9 cellular contexts compared by ENCODE assay signal in the genomic region with DNA sequence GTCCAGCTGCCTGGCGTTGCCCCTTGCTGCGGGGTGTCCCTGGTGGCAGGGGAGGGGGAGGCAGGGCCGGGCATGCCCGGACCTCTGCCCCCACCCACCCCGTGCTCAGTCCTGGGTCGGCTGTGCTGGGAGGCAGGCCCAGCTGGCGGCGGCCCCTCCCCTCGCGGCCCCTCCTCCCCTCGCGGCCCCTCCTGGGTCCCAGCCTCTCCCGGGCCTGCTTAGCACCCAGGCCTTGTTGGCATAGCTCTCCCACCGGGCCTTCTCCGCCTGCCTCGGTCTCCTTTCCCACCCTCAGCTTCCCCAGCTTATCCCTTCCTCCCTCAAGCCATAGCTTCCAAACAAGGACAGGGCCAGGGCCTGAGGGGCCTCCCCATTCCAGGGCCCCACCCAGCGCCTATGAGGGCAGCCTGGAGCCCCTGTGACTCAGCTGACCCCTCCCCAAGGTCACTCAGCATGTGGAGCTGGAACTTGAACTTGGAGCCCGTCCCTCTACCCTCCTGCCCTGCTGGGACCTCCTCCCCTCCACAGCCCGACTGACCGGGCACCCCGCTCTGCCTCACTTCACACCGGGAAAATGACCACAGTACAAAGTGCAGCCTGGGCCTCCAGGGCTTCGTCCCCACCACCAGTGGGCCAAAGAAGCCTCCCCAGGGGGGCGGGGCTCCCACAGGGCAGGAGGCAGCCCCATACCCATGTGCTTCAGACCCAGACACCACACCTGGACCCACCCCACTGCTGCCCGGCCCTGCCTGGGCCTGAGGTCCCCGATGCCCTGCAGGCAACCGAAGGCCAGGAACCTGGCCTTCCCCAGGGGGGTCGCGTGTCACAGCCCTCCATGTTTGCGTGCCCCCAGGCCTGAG. TPM values are rescaled to one million over a fixed set of nuclear protein-coding genes. Genes with fewer than 3 reads are reported as not detected.
DNase-seq lines count a peak whose midpoint lies in the region; ATAC-seq and TF ChIP-seq lines count a peak whose summit lies in the region.
"Had no signal": no experiment of that assay in that cellular context is flagged by ENCODE, and none has a peak within 500 bp of the region (broad histone marks: within the 10 kb centered on the region; RNA-seq: fewer than 3 reads in every experiment).

No MANE protein-coding gene starts in this region.

- DNase-seq in activated CD4-positive, alpha-beta T cell treated with anti-CD3 and anti-CD28 coated beads, Interleukin-2, amount 10 ng/mL, durations not matched to agents 24 days and 14 days: no peak
- DNase-seq in activated CD4-positive, alpha-beta T cell treated with anti-CD3 and anti-CD28 coated beads, Interleukin-2, amount 10 ng/mL, durations not matched to agents 7 days and 5 days: no peak
- peak; percentile 66 for DNase-seq in lung (ENCODE audit: low spot score)
- DNase-seq in uterus: no peak
- DNase-seq in NOMO-1 (lab: John Stamatoyannopoulos, UW; ENCODE audit: unreplicated experiment in 2 of 2): no peak
- DNase-seq: activated T-cell treated with anti-CD3 and anti-CD28 coated beads, Interleukin-2, amount 50 U/mL, for 1 hour had no signal

- TF ChIP-seq CTCF in lung (IDR thresholded peaks at IDR 0.05; ENCODE audit: control extremely low read depth, extremely low read depth) (no peak), uterus (IDR thresholded peaks at IDR 0.05) (no peak)

- H3K4me1 ChIP-seq in duodenal mucosa (ENCODE audit: control insufficient read depth in 1 of 2, insufficient read depth in 2 of 2, low read length in 2 of 2): peaks cover 54 to 64% of the 10 kb centered on the region in 2 donors
- peaks cover 0 to 24% of the 10 kb centered on the region in 2 donors for H3K4me1 ChIP-seq in lung (ENCODE audit: control insufficient read depth in 2 of 2, insufficient read depth in 2 of 2, low read length in 2 of 2)
- peaks cover 0 to 4% of the 10 kb centered on the region in 2 donors for H3K4me1 ChIP-seq in uterus

- no peak for TF ChIP-seq POLR2A in uterus (IDR thresholded peaks at IDR 0.05)

- no peak overlapping the region for H3K4me3 Mint-ChIP-seq in activated CD4-positive, alpha-beta T cell treated with anti-CD3 and anti-CD28 coated beads, Interleukin-2, amount 10 ng/mL, durations not matched to agents 24 days and 14 days
- no peak overlapping the region for H3K4me3 Mint-ChIP-seq in activated CD4-positive, alpha-beta T cell treated with anti-CD3 and anti-CD28 coated beads, Interleukin-2, amount 10 ng/mL, durations not matched to agents 7 days and 5 days

- no peaks in the 10 kb centered on the region for H3K36me3 Mint-ChIP-seq in activated CD4-positive, alpha-beta T cell treated with anti-CD3 and anti-CD28 coated beads, Interleukin-2, amount 10 ng/mL, durations not matched to agents 24 days and 14 days (ENCODE audit: low read depth)
- peaks cover 1% of the 10 kb centered on the region for H3K36me3 Mint-ChIP-seq in activated CD4-positive, alpha-beta T cell treated with anti-CD3 and anti-CD28 coated beads, Interleukin-2, amount 10 ng/mL, durations not matched to agents 7 days and 5 days (ENCODE audit: low read depth)

- H3K9me3 Mint-ChIP-seq in activated CD4-positive, alpha-beta T cell treated with anti-CD3 and anti-CD28 coated beads, Interleukin-2, amount 10 ng/mL, durations not matched to agents 24 days and 14 days: no peaks in the 10 kb centered on the region
- no peaks in the 10 kb centered on the region for H3K9me3 Mint-ChIP-seq in activated CD4-positive, alpha-beta T cell treated with anti-CD3 and anti-CD28 coated beads, Interleukin-2, amount 10 ng/mL, durations not matched to agents 7 days and 5 days

- H3K27ac ChIP-seq in duodenal mucosa (ENCODE audit: low read depth, low read length) (peak overlapping the region; percentile 80), lung (ENCODE audit: low read depth in 1 of 2, low read length in 1 of 2) (peak overlapping the region in 1 of 2 donors; percentile 80), uterus (peak overlapping the region; percentile 73 to 78)

- H3K9me3 ChIP-seq in duodenal mucosa (ENCODE audit: control insufficient read depth in 1 of 2, low read length in 2 of 2) (no peaks in the 10 kb centered on the region), lung (ENCODE audit: control insufficient read depth in 2 of 2, insufficient read depth in 1 of 2, low read length in 1 of 2) (no peaks in the 10 kb centered on the region), uterus (no peaks in the 10 kb centered on the region)

- peak overlapping the region; percentile 74 to 94 for H3K9ac ChIP-seq in duodenal mucosa (ENCODE audit: low read depth in 1 of 2, low read length in 2 of 2)

- peak overlapping the region; percentile 20 for H3K27ac Mint-ChIP-seq in activated CD4-positive, alpha-beta T cell treated with anti-CD3 and anti-CD28 coated beads, Interleukin-2, amount 10 ng/mL, durations not matched to agents 24 days and 14 days
- no peak overlapping the region for H3K27ac Mint-ChIP-seq in activated CD4-positive, alpha-beta T cell treated with anti-CD3 and anti-CD28 coated beads, Interleukin-2, amount 10 ng/mL, durations not matched to agents 7 days and 5 days

- CTCF ChIA-PET in activated CD4-positive, alpha-beta T cell treated with anti-CD3 and anti-CD28 coated beads, Interleukin-2, amount 10 ng/mL, durations not matched to agents 7 days and 5 days (lab: Charles Lee): interaction anchor here (1.0 to 1.8 kb wide), 3 partner anchors 12 to 56 kb away, joined by 3 to 9 read pairs (median 3); partner anchors contain the start of genes DEAF1 and TMEM80

- H3K36me3 ChIP-seq in duodenal mucosa (ENCODE audit: control insufficient read depth in 1 of 2, insufficient read depth in 2 of 2, low read length in 2 of 2) (peaks cover 0 to 16% of the 10 kb centered on the region in 2 donors), lung (ENCODE audit: control insufficient read depth in 2 of 2, insufficient read depth in 2 of 2, low read length in 2 of 2) (peaks cover 0 to 5% of the 10 kb centered on the region in 2 donors), uterus (no peaks in the 10 kb centered on the region)

- WGBS in lung, 2 donors: 38 to 55% methylated on average over 27 to 30 of the region's 30 CpGs

- peak overlapping the region; percentile 78 to 85 for H3K4me3 ChIP-seq in duodenal mucosa (ENCODE audit: low read depth in 1 of 2, low read length in 2 of 2)
- H3K4me3 ChIP-seq in lung: peak overlapping the region; percentile 54
- H3K4me3 ChIP-seq in uterus: peak overlapping the region; percentile 29 to 54

- H3K27me3 Mint-ChIP-seq in activated CD4-positive, alpha-beta T cell treated with anti-CD3 and anti-CD28 coated beads, Interleukin-2, amount 10 ng/mL, durations not matched to agents 24 days and 14 days: peaks cover 22% of the 10 kb centered on the region
- H3K27me3 Mint-ChIP-seq in activated CD4-positive, alpha-beta T cell treated with anti-CD3 and anti-CD28 coated beads, Interleukin-2, amount 10 ng/mL, durations not matched to agents 7 days and 5 days: peaks cover 11% of the 10 kb centered on the region

- peaks cover 4% of the 10 kb centered on the region for H3K4me1 Mint-ChIP-seq in activated CD4-positive, alpha-beta T cell treated with anti-CD3 and anti-CD28 coated beads, Interleukin-2, amount 10 ng/mL, durations not matched to agents 24 days and 14 days
- peaks cover 8% of the 10 kb centered on the region for H3K4me1 Mint-ChIP-seq in activated CD4-positive, alpha-beta T cell treated with anti-CD3 and anti-CD28 coated beads, Interleukin-2, amount 10 ng/mL, durations not matched to agents 7 days and 5 days

- peak; percentile 12 for ATAC-seq in lung (ENCODE audit: insufficient read depth, low FRiP score)
- ATAC-seq in GM18867 (IDR thresholded peaks at IDR 0.05; ENCODE audit: unreplicated experiment): no peak
- ATAC-seq in GM21576 (IDR thresholded peaks at IDR 0.05; ENCODE audit: unreplicated experiment): no peak

- intact Hi-C loops in activated CD4-positive, alpha-beta T cell treated with anti-CD3 and anti-CD28 coated beads, Interleukin-2, amount 10 ng/mL, durations not matched to agents 24 days and 14 days (cut with micrococcal nuclease): no loop called here
- intact Hi-C loops in uterus (cut with DNase I; ENCODE audit: low total_unique reads): no loop called here

- H3K27me3 ChIP-seq in duodenal mucosa (ENCODE audit: control insufficient read depth in 1 of 2, insufficient read depth in 2 of 2, low read length in 2 of 2) (peaks cover 4 to 11% of the 10 kb centered on the region in 2 donors), lung (ENCODE audit: control insufficient read depth, insufficient read depth) (no peaks in the 10 kb centered on the region), uterus (no peaks in the 10 kb centered on the region)

- POLR2A ChIA-PET in activated CD4-positive, alpha-beta T cell treated with anti-CD3 and anti-CD28 coated beads, Interleukin-2, amount 10 ng/mL, durations not matched to agents 7 days and 5 days (lab: Charles Lee): no interaction called here

RNA-seq across cellular contexts. Expression of gene EPS8L2, which starts 1.2 kb away (rescaled TPM):
- total RNA-seq in activated CD4-positive, alpha-beta T cell treated with anti-CD3 and anti-CD28 coated beads, Interleukin-2, amount 10 ng/mL, durations not matched to agents 24 days and 14 days: 15.3 and 19.8 TPM in 2 replicates
- total RNA-seq in activated CD4-positive, alpha-beta T cell treated with anti-CD3 and anti-CD28 coated beads, Interleukin-2, amount 10 ng/mL, durations not matched to agents 7 days and 5 days: 10 to 100 TPM in 1 of 2 experiments, 1 to 10 TPM in 1; 7.8 to 11.9 TPM
- 100 to 1,000 TPM in 1 of 2 donors, 10 to 100 TPM in 1; 92.4 to 166 TPM for total RNA-seq in lung
- 100 to 1,000 TPM in 1 of 2 donors, 10 to 100 TPM in 1; 35.6 to 114 TPM for polyA plus RNA-seq in lung
- 10 to 100 TPM; 12.2 to 52.8 (median 32.3) TPM for total RNA-seq in uterus

RNA-seq across cellular contexts. Expression of gene TMEM80, which starts 11.6 kb away (rescaled TPM):
- total RNA-seq in activated CD4-positive, alpha-beta T cell treated with anti-CD3 and anti-CD28 coated beads, Interleukin-2, amount 10 ng/mL, durations not matched to agents 24 days and 14 days: 12.3 and 12.5 TPM in 2 replicates
- 10 to 100 TPM; 39.1 to 44.7 TPM for total RNA-seq in activated CD4-positive, alpha-beta T cell treated with anti-CD3 and anti-CD28 coated beads, Interleukin-2, amount 10 ng/mL, durations not matched to agents 7 days and 5 days
- 10 to 100 TPM; 10.3 to 23.2 TPM for total RNA-seq in lung
- polyA plus RNA-seq in lung: 10 to 100 TPM; 13.8 to 28.1 TPM
- total RNA-seq in uterus: 10 to 100 TPM in 2 of 4 donors, 1 to 10 TPM in 2; 2.6 to 35.3 (median 8.1) TPM

RNA-seq across cellular contexts. Expression of gene DEAF1, which starts 12.2 kb away (rescaled TPM):
- 66.3 and 73.9 TPM in 2 replicates for total RNA-seq in activated CD4-positive, alpha-beta T cell treated with anti-CD3 and anti-CD28 coated beads, Interleukin-2, amount 10 ng/mL, durations not matched to agents 24 days and 14 days
- total RNA-seq in activated CD4-positive, alpha-beta T cell treated with anti-CD3 and anti-CD28 coated beads, Interleukin-2, amount 10 ng/mL, durations not matched to agents 7 days and 5 days: 10 to 100 TPM; 44.0 to 48.8 TPM
- total RNA-seq in lung (10 to 100 TPM; 18.5 to 33.1 TPM), uterus (10 to 100 TPM in 2 of 4 donors, 1 to 10 TPM in 2; 7.9 to 45.6 (median 20.4) TPM)
- 10 to 100 TPM; 20.0 to 24.7 TPM for polyA plus RNA-seq in lung

RNA-seq across cellular contexts. Expression of gene TALDO1, which starts 40.1 kb away (rescaled TPM):
- 265 and 279 TPM in 2 replicates for total RNA-seq in activated CD4-positive, alpha-beta T cell treated with anti-CD3 and anti-CD28 coated beads, Interleukin-2, amount 10 ng/mL, durations not matched to agents 24 days and 14 days
- total RNA-seq in activated CD4-positive, alpha-beta T cell treated with anti-CD3 and anti-CD28 coated beads, Interleukin-2, amount 10 ng/mL, durations not matched to agents 7 days and 5 days: 100 to 1,000 TPM; 219 to 268 TPM
- 100 to 1,000 TPM; 128 to 292 TPM for total RNA-seq in lung
- 100 to 1,000 TPM; 186 to 311 TPM for polyA plus RNA-seq in lung
- total RNA-seq in uterus: 100 to 1,000 TPM in 1 of 4 donors, 10 to 100 TPM in 3; 60.3 to 146 (median 66.9) TPM
